ENCODE assay signal across 1 cellular context in genomic region chr12:75984577-75985182, GRCh38.
TF ChIP-seq lines count a peak whose summit lies in the region.

No MANE protein-coding gene starts in this region.

TF ChIP-seq in GM12878, 131 proteins besides CTCF, POLR2A, EP300 and RAD21 (continued from another document):
- TF ChIP-seq BCL3 (IDR thresholded peaks at IDR 0.05; ENCODE audit: borderline replicate concordance, insufficient read depth, low read depth, low read length, poor library complexity, severe bottlenecking), result peak; percentile 14
- TF ChIP-seq IKZF2 (IDR thresholded peaks at IDR 0.05), result peak in 1 of 2 experiments; percentile 41; a peak in 1 of 4 replicates
- 0 out of 2 replicates have a peak, but pooled peaks have one; percentile 5 for TF ChIP-seq RUNX3 (IDR thresholded peaks at IDR 0.05; ENCODE audit: low read length)
- no peak for TF ChIP-seq ZBED1 (IDR thresholded peaks at IDR 0.05; ENCODE audit: borderline replicate concordance)
